9 cellular contexts compared by ENCODE assay signal in the genomic region with DNA sequence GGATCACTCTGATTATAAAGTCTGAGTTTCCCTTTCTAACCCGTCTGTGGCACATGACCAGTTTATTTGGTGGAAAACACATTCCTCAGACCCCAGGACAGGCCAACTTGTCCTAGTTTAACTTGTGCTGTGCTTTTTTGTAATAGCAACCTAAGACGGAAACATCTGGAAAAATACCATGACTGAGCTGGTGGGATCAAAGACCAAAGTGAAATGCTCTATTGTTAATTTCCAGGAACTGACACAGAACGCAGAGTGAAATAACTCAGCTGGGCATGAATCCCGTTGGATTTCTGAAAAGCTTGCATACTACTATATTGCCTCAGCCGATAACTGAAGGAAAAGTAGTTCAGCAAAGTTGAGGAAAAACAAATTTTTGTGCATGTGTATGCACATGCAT.
A peak's percentile ranks its signal among the peaks of the same experiment; 100 is the strongest.
DNase-seq lines count a peak whose midpoint lies in the region; ATAC-seq and TF ChIP-seq lines count a peak whose summit lies in the region.
"Had no signal": no experiment of that assay in that cellular context is flagged by ENCODE, and none has a peak within 500 bp of the region (broad histone marks: within the 10 kb centered on the region; RNA-seq: fewer than 3 reads in every experiment).

No MANE protein-coding gene starts in this region.

- TF ChIP-seq CTCF in brain (conservative IDR thresholded peaks at IDR 0.05) (no peak), neural crest cell (conservative IDR thresholded peaks at IDR 0.05) (no peak)

- no peak for ATAC-seq in stimulated activated naive B cell treated with anti-CD40 and anti-IgM and Interleukin-4, amounts not matched to agents 10 μg/mL and 1 μg/mL and 100 μg/mL, for 72 hours (replicated peaks)
- no peak for ATAC-seq in HG03469 (IDR thresholded peaks at IDR 0.05; ENCODE audit: unreplicated experiment)

- H3K27me3 Mint-ChIP-seq in brain = no peaks in the 10 kb centered on the region
- H3K27me3 Mint-ChIP-seq in neural crest cell (ENCODE audit: low read depth) = no peaks in the 10 kb centered on the region
- H3K27me3 Mint-ChIP-seq in stimulated activated naive B cell treated with anti-CD40 and anti-IgM and Interleukin-4, amounts not matched to agents 10 μg/mL and 1 μg/mL and 100 μg/mL, for 72 hours = no peaks in the 10 kb centered on the region

- H3K27ac Mint-ChIP-seq in brain = peak overlapping the region in 3 of 5 experiments; percentile 59 to 90 (median 69)
- H3K27ac Mint-ChIP-seq in neural crest cell (ENCODE audit: unreplicated experiment) = peak overlapping the region; percentile 92
- no peak overlapping the region for H3K27ac Mint-ChIP-seq in stimulated activated naive B cell treated with anti-CD40 and anti-IgM and Interleukin-4, amounts not matched to agents 10 μg/mL and 1 μg/mL and 100 μg/mL, for 72 hours

- no peaks in the 10 kb centered on the region for H3K36me3 Mint-ChIP-seq in brain
- H3K36me3 Mint-ChIP-seq in neural crest cell (ENCODE audit: low read depth) = no peaks in the 10 kb centered on the region
- no peaks in the 10 kb centered on the region for H3K36me3 Mint-ChIP-seq in stimulated activated naive B cell treated with anti-CD40 and anti-IgM and Interleukin-4, amounts not matched to agents 10 μg/mL and 1 μg/mL and 100 μg/mL, for 72 hours

- H3K4me3 Mint-ChIP-seq in brain (peak overlapping the region in 2 of 5 experiments; percentile 19 to 52), neural crest cell (no peak overlapping the region)
- no peak overlapping the region for H3K4me3 Mint-ChIP-seq in stimulated activated naive B cell treated with anti-CD40 and anti-IgM and Interleukin-4, amounts not matched to agents 10 μg/mL and 1 μg/mL and 100 μg/mL, for 72 hours

- H3K4me1 Mint-ChIP-seq in brain = peaks cover 91% of the 10 kb centered on the region
- peaks cover 83% of the 10 kb centered on the region for H3K4me1 Mint-ChIP-seq in neural crest cell
- peaks cover 5 to 6% of the 10 kb centered on the region in 2 donors for H3K4me1 Mint-ChIP-seq in stimulated activated naive B cell treated with anti-CD40 and anti-IgM and Interleukin-4, amounts not matched to agents 10 μg/mL and 1 μg/mL and 100 μg/mL, for 72 hours

- no peaks in the 10 kb centered on the region for H3K9me3 Mint-ChIP-seq in brain
- H3K9me3 Mint-ChIP-seq in neural crest cell = no peaks in the 10 kb centered on the region
- H3K9me3 Mint-ChIP-seq in stimulated activated naive B cell treated with anti-CD40 and anti-IgM and Interleukin-4, amounts not matched to agents 10 μg/mL and 1 μg/mL and 100 μg/mL, for 72 hours = no peaks in the 10 kb centered on the region

- peak overlapping the region; percentile 27 for H3K27ac ChIP-seq in temporal lobe (ENCODE audit: low read depth, low read length)

- peak; percentile 92 for DNase-seq in glomerular endothelial cell (ENCODE audit: extremely low read depth, low read depth, low spot score)
- DNase-seq in neural crest cell (ENCODE audit: low read depth, low spot score) = no peak
- no peak for DNase-seq in stimulated activated naive B cell treated with anti-CD40 and anti-IgM and Interleukin-4, amounts not matched to agents 10 μg/mL and 1 μg/mL and 100 μg/mL, for 72 hours
- no peak for DNase-seq in COR-L47 (lab: John Stamatoyannopoulos, UW)
- no peak for DNase-seq in ecto neural progenitor cell (ENCODE audit: low spot score)
- DNase-seq: activated gamma-delta T cell treated with Interleukin-2 at 50 U/mL for 16 hours had no signal
